ENCODE assay signal across 9 cellular contexts in the genomic region with DNA sequence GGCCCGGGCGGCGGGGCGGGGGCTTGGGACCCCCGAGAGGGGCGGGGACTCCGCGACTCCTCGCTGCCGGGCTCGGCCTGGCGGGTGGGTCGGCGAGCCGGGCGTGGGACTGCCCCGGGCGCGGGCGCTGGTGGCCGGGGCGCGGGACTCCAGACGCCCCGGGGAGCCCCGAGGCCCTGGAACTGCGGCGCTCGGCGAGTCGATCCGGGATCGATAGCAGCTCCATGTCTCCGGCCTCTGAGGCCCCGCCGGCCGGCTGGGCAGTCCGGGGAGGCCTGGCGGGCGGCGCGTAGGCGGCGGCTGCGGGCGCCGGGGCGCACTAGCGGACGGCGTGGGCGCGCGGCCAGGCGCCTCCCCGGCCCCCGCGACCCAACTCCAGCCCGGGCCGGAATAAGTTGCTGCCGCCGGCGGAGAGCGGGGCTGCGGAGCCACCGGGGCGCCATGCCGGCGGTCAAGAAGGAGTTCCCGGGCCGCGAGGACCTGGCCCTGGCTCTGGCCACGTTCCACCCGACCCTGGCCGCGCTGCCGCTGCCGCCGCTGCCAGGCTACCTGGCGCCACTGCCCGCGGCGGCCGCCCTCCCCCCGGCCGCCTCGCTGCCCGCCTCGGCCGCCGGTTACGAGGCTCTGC. TPM values are rescaled to one million over a fixed set of nuclear protein-coding genes. Genes with fewer than 3 reads are reported as not detected.
DNase-seq lines count a peak whose midpoint lies in the region; ATAC-seq and TF ChIP-seq lines count a peak whose summit lies in the region.
"Had no signal": no experiment of that assay in that cellular context is flagged by ENCODE, and none has a peak within 500 bp of the region (broad histone marks: within the 10 kb centered on the region; RNA-seq: fewer than 3 reads in every experiment).

No MANE protein-coding gene starts in this region.

- H3K36me3 ChIP-seq in fibroblast of lung (ENCODE audit: control insufficient read depth, insufficient read depth, low read length) = no peaks in the 10 kb centered on the region

- peak overlapping the region; percentile 7 for H3K9ac ChIP-seq in fibroblast of lung (ENCODE audit: insufficient read depth, low read length)

- no peaks in the 10 kb centered on the region for H3K9me3 ChIP-seq in fibroblast of lung (ENCODE audit: control insufficient read depth, insufficient read depth, low read depth, low read length)

- BruUV-seq in Calu3 (replicated peaks; lab: Mats Ljungman, UMichigan) = no TSS peak

- H4K20me1 ChIP-seq in fibroblast of lung (ENCODE audit: control insufficient read depth, extremely low read depth, insufficient read depth, low read length) = no peaks in the 10 kb centered on the region

- no peaks in the 10 kb centered on the region for H3K9me3 Mint-ChIP-seq in Calu3 (ENCODE audit: low read depth, unreplicated experiment)
- H3K9me3 Mint-ChIP-seq: activated CD4-positive, alpha-beta T cell treated with anti-CD3 and anti-CD28 coated beads, Interleukin-2, amount 10 ng/mL, durations not matched to agents 7 days and 5 days had no signal

- peaks cover 7% of the 10 kb centered on the region for H3K4me1 ChIP-seq in fibroblast of lung (ENCODE audit: control insufficient read depth, extremely low read depth, insufficient read depth, low read length)

- TF ChIP-seq CTCF in Calu3 (IDR thresholded peaks at IDR 0.05; ENCODE audit: unreplicated experiment) (no peak), fibroblast of lung (conservative IDR thresholded peaks at IDR 0.05 in 1 of 2, IDR thresholded peaks at IDR 0.05 in 1 of 2; ENCODE audit: low read depth in 1 of 2, low read length in 2 of 2) (no peak), GM13976 (IDR thresholded peaks at IDR 0.05; ENCODE audit: borderline replicate concordance, control extremely low read depth, extremely low read depth, insufficient read depth, missing control alignments) (no peak)

- H3K4me3 Mint-ChIP-seq in Calu3 (ENCODE audit: low read depth, unreplicated experiment) = peak overlapping the region; percentile 32

- H3K4me2 ChIP-seq in fibroblast of lung (ENCODE audit: extremely low read depth, insufficient read depth, low read length) = peak overlapping the region; percentile 25

- peaks cover 24% of the 10 kb centered on the region for H3K27me3 ChIP-seq in fibroblast of lung (ENCODE audit: control insufficient read depth, insufficient read depth, low read length)

- peaks cover 65% of the 10 kb centered on the region for H3K27me3 Mint-ChIP-seq in Calu3 (ENCODE audit: unreplicated experiment)

- ATAC-seq in GM19397 (IDR thresholded peaks at IDR 0.05; ENCODE audit: unreplicated experiment) = no peak

- peaks cover 16% of the 10 kb centered on the region for H3K4me1 Mint-ChIP-seq in Calu3 (ENCODE audit: low read depth, unreplicated experiment)

- intact Hi-C loops in Calu3 (cut with micrococcal nuclease; ENCODE audit: unreplicated experiment) = no loop called here

- H2AFZ ChIP-seq in fibroblast of lung (ENCODE audit: low read length) = no peak overlapping the region

- in situ Hi-C loops in GM13976 (cut with MboI; ENCODE audit: low sequenced_read_pairs, unreplicated experiment) = no loop called here

- DNase-seq in Calu3 (no peak), OCI-M1 (lab: John Stamatoyannopoulos, UW) (peak; percentile 64), fibroblast of lung (ENCODE audit: low read depth in 2 of 2) (no peak), skeletal muscle cell (ENCODE audit: low read depth) (no peak), NK-92 (lab: John Stamatoyannopoulos, UW; ENCODE audit: unreplicated experiment) (no peak), NOMO-1 (lab: John Stamatoyannopoulos, UW; ENCODE audit: unreplicated experiment in 2 of 2) (no peak), GM13976 (ENCODE audit: low spot score) (no peak)

- H3K27ac Mint-ChIP-seq in Calu3 (ENCODE audit: unreplicated experiment) = no peak overlapping the region

- H3K27ac ChIP-seq in fibroblast of lung (ENCODE audit: insufficient read depth, low read length) = no peak overlapping the region

- H3K4me3 ChIP-seq in fibroblast of lung (replicated peaks in 1 of 4; ENCODE audit: control extremely low read depth in 1 of 4, insufficient read depth in 1 of 4, low read depth in 3 of 4, low read length in 4 of 4) (peak overlapping the region in 1 of 4 experiments; percentile 40), skeletal muscle cell (ENCODE audit: low read depth, low read length) (peak overlapping the region; percentile 59)

- no peaks in the 10 kb centered on the region for H3K79me2 ChIP-seq in fibroblast of lung (ENCODE audit: control insufficient read depth, insufficient read depth, low read length)

- CTCF ChIA-PET in Calu3 (lab: Charles Lee) = no interaction called here

- H3K36me3 Mint-ChIP-seq in Calu3 (ENCODE audit: insufficient read depth, unreplicated experiment) = peaks cover 4% of the 10 kb centered on the region

RNA-seq across cellular contexts. Expression of gene SAMD11, which starts 0.4 kb away (rescaled TPM):
- total RNA-seq in Calu3 (2022) (0.27 and 0.54 TPM in 2 replicates), fibroblast of lung (3.8 and 7.7 TPM in 2 replicates)
- 0.40 and 0.47 TPM in 2 replicates for polyA plus RNA-seq in fibroblast of lung
- 0.98 and 1.0 TPM in 2 replicates for polyA plus RNA-seq in fibroblast of lung (2012)
- polyA minus RNA-seq in fibroblast of lung (ENCODE audit: low replicate concordance) = 0.51 TPM in 1 of 2 replicates, not detected in the other
- total RNA-seq: activated CD4-positive, alpha-beta T cell treated with anti-CD3 and anti-CD28 coated beads, Interleukin-2, amount 10 ng/mL, durations not matched to agents 7 days and 5 days had no signal

RNA-seq across cellular contexts. Expression of gene NOC2L, which starts 35.0 kb away (rescaled TPM):
- 98.6 and 107 TPM in 2 replicates for total RNA-seq in Calu3 (2022)
- 61.1 and 61.9 TPM in 2 replicates for total RNA-seq in fibroblast of lung
- 34.1 and 62.0 TPM in 2 replicates for polyA plus RNA-seq in fibroblast of lung
- 47.9 and 88.2 TPM in 2 replicates for polyA plus RNA-seq in fibroblast of lung (2012)
- 64.8 and 117 TPM in 2 replicates for polyA minus RNA-seq in fibroblast of lung (ENCODE audit: low replicate concordance)

RNA-seq across cellular contexts. Expression of gene KLHL17, which starts 36.3 kb away (rescaled TPM):
- 27.1 and 27.8 TPM in 2 replicates for total RNA-seq in Calu3 (2022)
- 5.6 and 7.4 TPM in 2 replicates for total RNA-seq in fibroblast of lung
- 4.7 and 6.1 TPM in 2 replicates for polyA plus RNA-seq in fibroblast of lung
- 5.9 and 7.5 TPM in 2 replicates for polyA plus RNA-seq in fibroblast of lung (2012)
- polyA minus RNA-seq in fibroblast of lung (ENCODE audit: low replicate concordance) = 1.6 and 4.1 TPM in 2 replicates

RNA-seq across cellular contexts. Expression of gene PLEKHN1, which starts 42.2 kb away (rescaled TPM):
- total RNA-seq in Calu3 (2022) (11.9 and 16.2 TPM in 2 replicates), fibroblast of lung (under 0.01 and 0.17 TPM in 2 replicates)
- 0.41 and 0.44 TPM in 2 replicates for polyA plus RNA-seq in fibroblast of lung
- 0.98 and 1.5 TPM in 2 replicates for polyA plus RNA-seq in fibroblast of lung (2012)
- 0.35 and 2.3 TPM in 2 replicates for polyA minus RNA-seq in fibroblast of lung (ENCODE audit: low replicate concordance)

RNA-seq across cellular contexts. Expression of gene PERM1, which starts 57.8 kb away (rescaled TPM):
- total RNA-seq in Calu3 (2022) (not detected in 2 replicates), fibroblast of lung (0.17 TPM in 1 of 2 replicates, not detected in the other)
- polyA plus RNA-seq in fibroblast of lung = 0.03 TPM in 1 of 2 replicates, not detected in the other
- polyA plus RNA-seq in fibroblast of lung (2012) = 0.48 and 0.58 TPM in 2 replicates
- polyA minus RNA-seq in fibroblast of lung (ENCODE audit: low replicate concordance) = not detected in 2 replicates
- total RNA-seq: activated CD4-positive, alpha-beta T cell treated with anti-CD3 and anti-CD28 coated beads, Interleukin-2, amount 10 ng/mL, durations not matched to agents 7 days and 5 days had no signal
